In genomic region chr15:101219441-101219840, GRCh38 we compare ENCODE assay signal across 13 cellular contexts. TPM values are rescaled to one million over a fixed set of nuclear protein-coding genes. Genes with fewer than 3 reads are reported as not detected.
DNase-seq lines count a peak whose midpoint lies in the region; ATAC-seq and TF ChIP-seq lines count a peak whose summit lies in the region.
"Had no signal": no experiment of that assay in that cellular context is flagged by ENCODE, and none has a peak within 500 bp of the region (broad histone marks: within the 10 kb centered on the region; RNA-seq: fewer than 3 reads in every experiment).

No MANE protein-coding gene starts in this region.

- no peak for ATAC-seq in heart left ventricle
- ATAC-seq: A549, HepG2 had no signal

- H3K27me3 ChIP-seq in heart left ventricle: no peaks in the 10 kb centered on the region

- TF ChIP-seq CTCF in CD14-positive monocyte (IDR thresholded peaks at IDR 0.05) (no peak), heart left ventricle (IDR thresholded peaks at IDR 0.05) (no peak)

- no peaks in the 10 kb centered on the region for H3K9me3 ChIP-seq in heart left ventricle
- H3K9me3 ChIP-seq: A549 had no signal

- no peak for DNase-seq in activated T-cell treated with anti-CD3 and anti-CD28 coated beads, Interleukin-2, amount 50 U/mL, for 24 hours
- no peak for DNase-seq in activated T-cell treated with anti-CD3 and anti-CD28 coated beads for 4 hours
- DNase-seq in CD14-positive monocyte (ENCODE audit: low spot score): no peak
- peak in 1 of 3 donors; percentile 15 for DNase-seq in immature natural killer cell
- no peak for DNase-seq in stimulated activated CD4-positive, alpha-beta T cell treated with anti-CD3 and anti-CD28 coated beads, Interleukin-2, amount 100 ng/mL, for 24 hours
- DNase-seq in heart left ventricle: no peak
- no peak for DNase-seq in iPS-NIHi11 (ENCODE audit: low spot score)
- DNase-seq: CD4-positive, CD25-positive, alpha-beta regulatory T cell; GOT3; H9; HFFc6 had no signal

- H3K4me1 ChIP-seq in heart left ventricle: peaks cover 0 to 50% (median 13%) of the 10 kb centered on the region in 12 donors
- H3K4me1 ChIP-seq: A549 had no signal

- H3K4me3 ChIP-seq in heart left ventricle: no peak overlapping the region
- H3K4me3 ChIP-seq: A549 had no signal

- peaks cover 0 to 41% (median 0%) of the 10 kb centered on the region in 9 donors for H3K36me3 ChIP-seq in heart left ventricle

- H3K27ac ChIP-seq in heart left ventricle: no peak overlapping the region
- H3K27ac ChIP-seq: A549 had no signal

- no peak overlapping the region for H3K4me3 Mint-ChIP-seq in activated T-cell treated with anti-CD3 and anti-CD28 coated beads, Interleukin-2, amount 50 U/mL, for 24 hours
- H3K4me3 Mint-ChIP-seq in CD14-positive monocyte (no peak overlapping the region), immature natural killer cell (peak overlapping the region in 1 of 5 donors; percentile 19)
- H3K4me3 Mint-ChIP-seq: CD4-positive, CD25-positive, alpha-beta regulatory T cell; H9; HFFc6 had no signal

- H3K27me3 Mint-ChIP-seq in activated T-cell treated with anti-CD3 and anti-CD28 coated beads, Interleukin-2, amount 50 U/mL, for 24 hours: no peaks in the 10 kb centered on the region
- H3K27me3 Mint-ChIP-seq in CD14-positive monocyte (ENCODE audit: low read depth in 3 of 3) (peaks cover 0 to 6% (median 1%) of the 10 kb centered on the region in 3 donors), immature natural killer cell (ENCODE audit: low read depth in 3 of 3) (no peaks in the 10 kb centered on the region)
- H3K27me3 Mint-ChIP-seq: CD4-positive, CD25-positive, alpha-beta regulatory T cell had no signal

- peak overlapping the region; percentile 71 for H3K27ac Mint-ChIP-seq in activated T-cell treated with anti-CD3 and anti-CD28 coated beads, Interleukin-2, amount 50 U/mL, for 24 hours
- H3K27ac Mint-ChIP-seq in CD14-positive monocyte: peak overlapping the region in 5 of 7 donors; percentile 11 to 84 (median 45)
- H3K27ac Mint-ChIP-seq in immature natural killer cell: peak overlapping the region in 5 of 6 donors; percentile 8 to 54 (median 38)

- H3K9me3 Mint-ChIP-seq in activated T-cell treated with anti-CD3 and anti-CD28 coated beads, Interleukin-2, amount 50 U/mL, for 24 hours: no peaks in the 10 kb centered on the region
- H3K9me3 Mint-ChIP-seq in CD14-positive monocyte (no peaks in the 10 kb centered on the region), immature natural killer cell (no peaks in the 10 kb centered on the region)
- H3K9me3 Mint-ChIP-seq: CD4-positive, CD25-positive, alpha-beta regulatory T cell; H9; HFFc6 had no signal

- intact Hi-C loops in CD14-positive monocyte (cut with micrococcal nuclease) (loop anchor here in 1 of 2 donors (5.0 kb wide), 1 partner anchor 33 kb away; the partner anchor contains the start of gene CHSY1), heart left ventricle (cut with DNase I) (no loop called here)

- H3K36me3 Mint-ChIP-seq in activated T-cell treated with anti-CD3 and anti-CD28 coated beads, Interleukin-2, amount 50 U/mL, for 24 hours (ENCODE audit: low read depth): peaks cover 83% of the 10 kb centered on the region
- peaks cover 43 to 58% of the 10 kb centered on the region in 2 donors for H3K36me3 Mint-ChIP-seq in CD14-positive monocyte
- H3K36me3 Mint-ChIP-seq in immature natural killer cell: peaks cover 0 to 4% (median 0%) of the 10 kb centered on the region in 3 donors

- WGBS in heart left ventricle, 4 donors: 82 to 90% (median 86%) methylated on average over 6 of the region's 6 CpGs

- H3K4me1 Mint-ChIP-seq in activated T-cell treated with anti-CD3 and anti-CD28 coated beads, Interleukin-2, amount 50 U/mL, for 24 hours (ENCODE audit: low read depth): peaks cover 73% of the 10 kb centered on the region
- H3K4me1 Mint-ChIP-seq in CD14-positive monocyte (peaks cover 37% of the 10 kb centered on the region), immature natural killer cell (peaks cover 75 to 82% of the 10 kb centered on the region in 2 donors)

- no peak for TF ChIP-seq POLR2A in heart left ventricle (IDR thresholded peaks at IDR 0.05)

RNA-seq across cellular contexts. Expression of gene CHSY1, which starts 32.4 kb away (rescaled TPM):
- polyA plus RNA-seq in CD14-positive monocyte (1 to 10 TPM; 2.7 to 3.0 TPM), immature natural killer cell (1 to 10 TPM; 2.8 to 4.0 (median 2.8) TPM), heart left ventricle (1 to 10 TPM; 5.6 to 8.7 TPM)
- total RNA-seq in heart left ventricle: 10 to 100 TPM in 7 of 9 donors, 1 to 10 TPM in 2; 8.7 to 41.3 (median 11.1) TPM

RNA-seq across cellular contexts. Expression of gene SELENOS, which starts 57.8 kb away (rescaled TPM):
- polyA plus RNA-seq in CD14-positive monocyte: 10 to 100 TPM; 51.6 to 70.2 TPM
- polyA plus RNA-seq in immature natural killer cell: 100 to 1,000 TPM in 1 of 3 donors, 10 to 100 TPM in 2; 88.7 to 122 (median 94.9) TPM
- total RNA-seq in heart left ventricle: 10 to 100 TPM; 38.7 to 72.4 (median 47.5) TPM
- polyA plus RNA-seq in heart left ventricle: 100 to 1,000 TPM in 1 of 2 donors, 10 to 100 TPM in 1; 52.5 to 209 TPM
